ENCODE assay signal across 12 cellular contexts in genomic region chrX:39614680-39614998, GRCh38.
DNase-seq lines count a peak whose midpoint lies in the region; ATAC-seq lines count a peak whose summit lies in the region.
"Had no signal": no experiment of that assay in that cellular context is flagged by ENCODE, and none has a peak within 500 bp of the region (broad histone marks: within the 10 kb centered on the region; RNA-seq: fewer than 3 reads in every experiment).

No MANE protein-coding gene starts in this region.

- no peaks in the 10 kb centered on the region for H3K36me3 Mint-ChIP-seq in activated naive CD4-positive, alpha-beta T cell treated with anti-CD3 and anti-CD28 coated beads, Interleukin-2, amount 50 U/mL, for 24 hours
- H3K36me3 Mint-ChIP-seq in stimulated activated memory B cell treated with anti-CD40 and anti-IgM and Interleukin-4, amounts not matched to agents 10 μg/mL and 1 μg/mL and 100 μg/mL, for 72 hours = no peaks in the 10 kb centered on the region
- H3K36me3 Mint-ChIP-seq: brain, immature natural killer cell had no signal

- no peak overlapping the region for H3K9ac ChIP-seq in endocrine pancreas (ENCODE audit: control insufficient read depth, insufficient read depth, low read length)

- H3K27ac ChIP-seq in SJCRH30 = peak overlapping the region; percentile 68

- no peak for DNase-seq in activated naive CD4-positive, alpha-beta T cell treated with anti-CD3 and anti-CD28 coated beads, Interleukin-2, amount 50 U/mL, for 16 hours
- DNase-seq in SJCRH30 (no peak), NCI-H1417 (lab: John Stamatoyannopoulos, UW) (no peak)
- DNase-seq: NCI-H1930, Right ventricle myocardium superior had no signal

- H3K4me1 ChIP-seq in SJCRH30 (no peaks in the 10 kb centered on the region), endocrine pancreas (ENCODE audit: control insufficient read depth, insufficient read depth, low read length) (no peaks in the 10 kb centered on the region)

- no peaks in the 10 kb centered on the region for H3K9me3 ChIP-seq in SJCRH30 (replicated peaks)
- no peaks in the 10 kb centered on the region for H3K9me3 ChIP-seq in endocrine pancreas (ENCODE audit: control insufficient read depth, low read length)

- no peaks in the 10 kb centered on the region for H3K36me3 ChIP-seq in SJCRH30
- no peaks in the 10 kb centered on the region for H3K36me3 ChIP-seq in endocrine pancreas (ENCODE audit: control insufficient read depth, insufficient read depth, low read length)

- no peaks in the 10 kb centered on the region for H3K9me3 Mint-ChIP-seq in activated naive CD4-positive, alpha-beta T cell treated with anti-CD3 and anti-CD28 coated beads, Interleukin-2, amount 50 U/mL, for 24 hours
- peaks cover 14% of the 10 kb centered on the region for H3K9me3 Mint-ChIP-seq in stimulated activated memory B cell treated with anti-CD40 and anti-IgM and Interleukin-4, amounts not matched to agents 10 μg/mL and 1 μg/mL and 100 μg/mL, for 72 hours

- H3K27me3 ChIP-seq in SJCRH30 (no peaks in the 10 kb centered on the region), endocrine pancreas (ENCODE audit: control insufficient read depth, insufficient read depth, low read length) (no peaks in the 10 kb centered on the region)

- peaks cover 24% of the 10 kb centered on the region for H3K4me1 Mint-ChIP-seq in activated naive CD4-positive, alpha-beta T cell treated with anti-CD3 and anti-CD28 coated beads, Interleukin-2, amount 50 U/mL, for 24 hours
- peaks cover 32% of the 10 kb centered on the region for H3K4me1 Mint-ChIP-seq in stimulated activated memory B cell treated with anti-CD40 and anti-IgM and Interleukin-4, amounts not matched to agents 10 μg/mL and 1 μg/mL and 100 μg/mL, for 72 hours

- H3K4me3 ChIP-seq in SJCRH30 (peak overlapping the region; percentile 42; the same call in 1 of the 2 replicates), endocrine pancreas (ENCODE audit: control insufficient read depth, insufficient read depth, low read length) (peak overlapping the region; percentile 26)

- no peak for ATAC-seq in stimulated activated memory B cell treated with anti-CD40 and anti-IgM and Interleukin-4, amounts not matched to agents 10 μg/mL and 1 μg/mL and 100 μg/mL, for 72 hours
- ATAC-seq in HG02840 (IDR thresholded peaks at IDR 0.05; ENCODE audit: low FRiP score, unreplicated experiment) = no peak
- ATAC-seq in GM18873 (IDR thresholded peaks at IDR 0.05; ENCODE audit: low FRiP score, unreplicated experiment) = no peak

- H3K27me3 Mint-ChIP-seq in activated naive CD4-positive, alpha-beta T cell treated with anti-CD3 and anti-CD28 coated beads, Interleukin-2, amount 50 U/mL, for 24 hours = no peaks in the 10 kb centered on the region
- H3K27me3 Mint-ChIP-seq in stimulated activated memory B cell treated with anti-CD40 and anti-IgM and Interleukin-4, amounts not matched to agents 10 μg/mL and 1 μg/mL and 100 μg/mL, for 72 hours = peaks cover 59% of the 10 kb centered on the region

- peak overlapping the region; percentile 95 for H3K27ac Mint-ChIP-seq in activated naive CD4-positive, alpha-beta T cell treated with anti-CD3 and anti-CD28 coated beads, Interleukin-2, amount 50 U/mL, for 24 hours
- peak overlapping the region; percentile 96 for H3K27ac Mint-ChIP-seq in stimulated activated memory B cell treated with anti-CD40 and anti-IgM and Interleukin-4, amounts not matched to agents 10 μg/mL and 1 μg/mL and 100 μg/mL, for 72 hours
- H3K27ac Mint-ChIP-seq: immature natural killer cell had no signal

- peak overlapping the region; percentile 90 for H3K4me3 Mint-ChIP-seq in activated naive CD4-positive, alpha-beta T cell treated with anti-CD3 and anti-CD28 coated beads, Interleukin-2, amount 50 U/mL, for 24 hours
- peak overlapping the region; percentile 83 for H3K4me3 Mint-ChIP-seq in stimulated activated memory B cell treated with anti-CD40 and anti-IgM and Interleukin-4, amounts not matched to agents 10 μg/mL and 1 μg/mL and 100 μg/mL, for 72 hours
